Comparison of ENCODE assay signal across 24 cellular contexts in the genomic region with DNA sequence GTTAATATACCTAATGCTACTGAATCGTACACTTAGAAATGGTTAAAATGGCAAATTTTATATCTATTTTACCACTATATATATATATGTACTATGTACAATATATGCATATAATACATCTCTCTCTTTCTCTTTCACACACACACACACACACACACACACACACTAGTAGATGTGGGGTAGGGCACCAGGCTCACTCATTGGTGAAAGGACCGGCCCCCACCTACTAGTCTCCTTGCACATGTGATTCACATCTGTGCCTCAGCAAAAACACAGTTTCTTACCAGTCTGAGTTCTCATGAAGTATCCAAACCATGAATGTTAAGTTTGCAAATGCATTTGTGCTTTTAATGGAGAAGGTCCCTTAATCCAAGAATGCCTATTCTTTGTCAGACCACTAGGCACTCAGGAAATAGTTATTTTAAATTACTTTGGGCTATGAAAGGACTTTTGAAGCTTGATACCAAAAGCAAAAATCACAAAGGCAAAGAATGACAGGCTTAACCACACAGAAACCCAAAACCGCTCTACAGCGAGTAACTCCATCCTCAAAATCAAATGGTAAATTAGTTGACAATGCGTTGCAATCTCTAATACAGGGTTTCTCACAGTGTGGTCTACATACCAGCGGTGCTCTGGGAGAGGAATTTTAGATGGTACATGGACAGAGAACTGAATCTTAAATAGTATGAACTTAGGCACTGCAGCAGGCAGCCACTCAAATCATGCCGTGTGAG. TPM values are rescaled to one million over a fixed set of nuclear protein-coding genes. Genes with fewer than 3 reads are reported as not detected.
"Had no signal": no experiment of that assay in that cellular context is flagged by ENCODE, and none has a peak within 500 bp of the region (broad histone marks: within the 10 kb centered on the region; RNA-seq: fewer than 3 reads in every experiment).

No MANE protein-coding gene starts in this region.

- ATAC-seq: Panc1, PC-3 had no signal

- H3K36me3 ChIP-seq: MG63 had no signal

- H3K27ac ChIP-seq: RWPE1 had no signal

- H3K9me2 ChIP-seq: SK-N-SH had no signal

- H3K4me3 ChIP-seq: MG63 had no signal

- DNase-seq: KBM-7, MG63, NCI-H1092, NCI-H1105 treated with DMSO at 0.1 percent for 48 hours, NCI-H1417 treated with DMSO at 0.1 percent for 48 hours, NCI-H146, NCI-H1694 treated with DMSO at 0.1 percent for 48 hours, NCI-H1930, NCI-H2081 treated with DMSO at 0.1 percent for 48 hours, NCI-H2171, NCI-H226, NCI-H446, NCI-H510A, NCI-H524 treated with DMSO at 0.1 percent for 48 hours, NCI-H69, NCI-H774, PC-3, SHP77, SK-N-SH had no signal

- H3K9ac ChIP-seq: SK-N-SH had no signal

- H3K9me3 ChIP-seq: MG63, SK-N-SH had no signal

- H3K27me3 ChIP-seq: MG63 had no signal

- H3K4me2 ChIP-seq: SK-N-SH had no signal

RNA-seq across cellular contexts. Expression of a gene that starts 7.8 kb away (rescaled TPM):
- total RNA-seq: HT-29, OCI-LY7, PC-3, SK-MEL-5 had no signal
- polyA plus RNA-seq: SK-N-SH had no signal

RNA-seq across cellular contexts. Expression of a gene that starts 55.9 kb away (rescaled TPM):
- total RNA-seq: OCI-LY7, SK-MEL-5 had no signal
